1 cellular context compared by ENCODE assay signal in genomic region chr13:43880451-43880850, GRCh38.
TF ChIP-seq lines count a peak whose summit lies in the region.

No MANE protein-coding gene starts in this region.

TF ChIP-seq in GM12878, 131 proteins besides CTCF, POLR2A, EP300 and RAD21 (continued from another document):
- no peak for TF ChIP-seq ZBTB4 (CRISPR knock-in tag; IDR thresholded peaks at IDR 0.05)
TF ChIP-seq in GM12878: peak in this region for 0.
